In genomic region chr18:9380571-9381390, GRCh38 we compare ENCODE assay signal across 12 cellular contexts. TPM values are rescaled to one million over a fixed set of nuclear protein-coding genes. Genes with fewer than 3 reads are reported as not detected.
DNase-seq lines count a peak whose midpoint lies in the region; ATAC-seq and TF ChIP-seq lines count a peak whose summit lies in the region.
"Had no signal": no experiment of that assay in that cellular context is flagged by ENCODE, and none has a peak within 500 bp of the region (broad histone marks: within the 10 kb centered on the region; RNA-seq: fewer than 3 reads in every experiment).

No MANE protein-coding gene starts in this region.

- intact Hi-C loops in tibial artery (cut with DNase I; ENCODE audit: low total_unique reads): no loop called here

- 69% methylated on average over 4 of the region's 4 CpGs for WGBS in hepatocyte (ENCODE audit: low lambda C conversion rate, missing lambda C conversion rate)

- H3K9me2 ChIP-seq in hepatocyte (replicated peaks; ENCODE audit: insufficient read depth): no peaks in the 10 kb centered on the region

- H3K27me3 ChIP-seq in hepatocyte (no peaks in the 10 kb centered on the region), tibial artery (no peaks in the 10 kb centered on the region)

- H3K36me3 ChIP-seq in hepatocyte (replicated peaks; ENCODE audit: insufficient read depth, low read depth) (no peaks in the 10 kb centered on the region), tibial artery (peaks cover 5 to 8% (median 6%) of the 10 kb centered on the region in 3 donors)

- H3K9me3 ChIP-seq in hepatocyte (ENCODE audit: low read depth): no peaks in the 10 kb centered on the region
- H3K9me3 ChIP-seq in tibial artery: no peaks in the 10 kb centered on the region

- H3K4me3 ChIP-seq in hepatocyte (no peak overlapping the region), tibial artery (no peak overlapping the region)

- peak overlapping the region; percentile 39 for H3K4me2 ChIP-seq in hepatocyte

- H3K4me1 ChIP-seq in hepatocyte (ENCODE audit: insufficient read depth) (no peaks in the 10 kb centered on the region), tibial artery (peaks cover 0 to 4% (median 0%) of the 10 kb centered on the region in 4 donors)

- no peak for TF ChIP-seq CTCF in hepatocyte (IDR thresholded peaks at IDR 0.05; ENCODE audit: poor library complexity)
- TF ChIP-seq CTCF in tibial artery (IDR thresholded peaks at IDR 0.05): no peak

- in situ Hi-C loops in KBM-7 (cut with MboI; ENCODE audit: low pct_unique_long_range_greater_than_20kb, low sequenced_read_pairs): no loop called here

- DNase-seq in AG08395 (ENCODE audit: low spot score) (peak; percentile 44), NCI-H1092 (lab: John Stamatoyannopoulos, UW) (peak; percentile 88), SHP77 (lab: John Stamatoyannopoulos, UW) (peak; percentile 61 to 73), hepatocyte (ENCODE audit: low spot score) (no peak), tibial artery (no peak), KBM-7 (no peak), RPMI8226 (no peak)
- DNase-seq: activated T-cell treated with anti-CD3 and anti-CD28 coated beads, Interleukin-2, amount 50 U/mL, for 1 hour; cortex of kidney; naive thymus-derived CD4-positive, alpha-beta T cell; stimulated activated CD4-positive, alpha-beta T cell treated with anti-CD3 and anti-CD28 coated beads, Interleukin-2, amount 100 ng/mL, for 48 hours had no signal

- no peak for ATAC-seq in HG02840 (IDR thresholded peaks at IDR 0.05; ENCODE audit: low FRiP score, unreplicated experiment)
- ATAC-seq: naive thymus-derived CD4-positive, alpha-beta T cell had no signal

- no peaks in the 10 kb centered on the region for H4K20me1 ChIP-seq in hepatocyte (ENCODE audit: insufficient read depth, poor library complexity, severe bottlenecking)

- H3K79me2 ChIP-seq in hepatocyte: no peaks in the 10 kb centered on the region

- no peak overlapping the region for H2AFZ ChIP-seq in hepatocyte

- H3K27ac ChIP-seq in hepatocyte (peak overlapping the region; percentile 27), tibial artery (no peak overlapping the region)

RNA-seq across cellular contexts. Expression of gene TWSG1, which starts 46.2 kb away (rescaled TPM):
- 60.5 and 61.4 TPM in 2 replicates for total RNA-seq in hepatocyte
- 35.7 and 36.7 TPM in 2 replicates for polyA plus RNA-seq in hepatocyte

Comparison
In these comparisons a context has a peak if more than half of its experiments do, and no peak if none do; other contexts are left out.
1. DNase-seq: peak in AG08395 (single experiment), NCI-H1092 (single experiment) and SHP77 (2 of 2); none in hepatocyte (single experiment), tibial artery (0 of 2), KBM-7 (single experiment) and RPMI8226 (single experiment).